In the genomic region with DNA sequence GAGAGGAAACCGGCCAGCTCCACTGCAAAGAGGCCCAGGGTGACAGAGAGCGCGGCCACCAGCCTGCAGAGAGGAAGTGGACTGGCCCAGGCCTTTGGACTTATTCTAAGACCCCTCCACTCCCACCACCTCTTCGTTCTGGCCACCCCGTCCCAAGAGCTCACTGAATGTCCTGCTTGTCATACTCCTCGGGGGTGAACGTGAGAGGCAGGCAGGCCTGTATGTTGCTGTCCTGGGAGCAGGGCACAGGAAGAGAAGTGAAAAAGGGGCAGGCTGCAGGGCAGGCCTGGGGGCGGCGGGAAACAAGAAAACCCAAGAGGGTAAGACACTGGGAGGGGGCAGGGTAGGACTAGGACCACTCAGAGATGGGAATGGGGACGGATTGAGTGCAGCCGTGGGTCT, we compare ENCODE assay signal across 8 cellular contexts. TPM values are rescaled to one million over a fixed set of nuclear protein-coding genes. Genes with fewer than 3 reads are reported as not detected.
DNase-seq lines count a peak whose midpoint lies in the region; ATAC-seq and TF ChIP-seq lines count a peak whose summit lies in the region.

No MANE protein-coding gene starts in this region.

- H3K4me3 ChIP-seq in PC-9: peak overlapping the region; percentile 67
- no peak overlapping the region for H3K4me3 ChIP-seq in endocrine pancreas (ENCODE audit: control insufficient read depth, insufficient read depth, low read length)

- TF ChIP-seq CTCF in PC-9 (conservative IDR thresholded peaks at IDR 0.05): no peak

- no peaks in the 10 kb centered on the region for H3K9me3 ChIP-seq in PC-9 (ENCODE audit: insufficient read depth, low read depth)
- no peaks in the 10 kb centered on the region for H3K9me3 ChIP-seq in endocrine pancreas (ENCODE audit: control insufficient read depth, low read length)

- no peaks in the 10 kb centered on the region for H3K27me3 Mint-ChIP-seq in activated CD4-positive, alpha-beta T cell treated with anti-CD3 and anti-CD28 coated beads for 36 hours
- H3K27me3 Mint-ChIP-seq in natural killer cell treated with Interleukin-12 subunit alpha and Interleukin-12 subunit beta and Interleukin-15 and Interleukin-18, amount 100 ng/mL, for 72 hours: no peaks in the 10 kb centered on the region

- H3K4me3 Mint-ChIP-seq in activated CD4-positive, alpha-beta T cell treated with anti-CD3 and anti-CD28 coated beads for 36 hours: peak overlapping the region; percentile 95
- H3K4me3 Mint-ChIP-seq in natural killer cell treated with Interleukin-12 subunit alpha and Interleukin-12 subunit beta and Interleukin-15 and Interleukin-18, amount 100 ng/mL, for 72 hours: peak overlapping the region; percentile 96

- peaks cover 20% of the 10 kb centered on the region for H3F3A ChIP-seq in PC-9 (ENCODE audit: insufficient read depth, low read depth)

- peak overlapping the region; percentile 97 for H3K4me2 ChIP-seq in PC-9

- peak; percentile 39 for DNase-seq in activated CD4-positive, alpha-beta T cell treated with anti-CD3 and anti-CD28 coated beads for 36 hours
- DNase-seq in activated CD4-positive, alpha-beta T cell treated with anti-CD3 and anti-CD28 coated beads for 1 hour: no peak
- DNase-seq in PC-9: no peak
- DNase-seq in natural killer cell treated with Interleukin-12 subunit alpha and Interleukin-12 subunit beta and Interleukin-15 and Interleukin-18, amount 100 ng/mL, for 72 hours (ENCODE audit: low spot score): no peak

- CTCF ChIA-PET in activated CD4-positive, alpha-beta T cell treated with anti-CD3 and anti-CD28 coated beads for 36 hours (lab: Charles Lee): interaction anchor here (0.7 kb wide), 1 partner anchor 10 kb away, joined by 3 read pairs; no protein-coding TSS in a partner anchor
- CTCF ChIA-PET in PC-9 (lab: Charles Lee): no interaction called here

- intact Hi-C loops in activated CD4-positive, alpha-beta T cell treated with anti-CD3 and anti-CD28 coated beads for 36 hours (cut with DNase I, micrococcal nuclease): loop anchor here in 1 of 2 experiments (1.0 kb wide), 1 partner anchor 11 kb away; no protein-coding TSS in a partner anchor
- intact Hi-C loops in PC-9 (cut with micrococcal nuclease; ENCODE audit: unreplicated experiment): no loop called here

- H3K9ac ChIP-seq in endocrine pancreas (ENCODE audit: control insufficient read depth, insufficient read depth, low read length): peak overlapping the region; percentile 90

- H3K9me2 ChIP-seq in PC-9 (ENCODE audit: insufficient read depth): no peaks in the 10 kb centered on the region

- POLR2A ChIA-PET in activated CD4-positive, alpha-beta T cell treated with anti-CD3 and anti-CD28 coated beads for 36 hours (lab: Charles Lee): interaction anchor here (0.5 to 1.1 kb wide), 3 partner anchors 20 to 54 kb away, joined by 3 read pairs; no protein-coding TSS in a partner anchor
- POLR2A ChIA-PET in PC-9 (lab: Charles Lee; ENCODE audit: unreplicated experiment): no interaction called here

- H3K36me3 Mint-ChIP-seq in activated CD4-positive, alpha-beta T cell treated with anti-CD3 and anti-CD28 coated beads for 36 hours (ENCODE audit: low read depth): no peaks in the 10 kb centered on the region
- H3K36me3 Mint-ChIP-seq in natural killer cell treated with Interleukin-12 subunit alpha and Interleukin-12 subunit beta and Interleukin-15 and Interleukin-18, amount 100 ng/mL, for 72 hours: no peaks in the 10 kb centered on the region

- H3K4me1 Mint-ChIP-seq in activated CD4-positive, alpha-beta T cell treated with anti-CD3 and anti-CD28 coated beads for 36 hours: peaks cover 40% of the 10 kb centered on the region
- H3K4me1 Mint-ChIP-seq in natural killer cell treated with Interleukin-12 subunit alpha and Interleukin-12 subunit beta and Interleukin-15 and Interleukin-18, amount 100 ng/mL, for 72 hours (ENCODE audit: low read depth in 2 of 2): peaks cover 40 to 41% of the 10 kb centered on the region in 2 donors

- no peaks in the 10 kb centered on the region for H4K20me1 ChIP-seq in PC-9 (ENCODE audit: insufficient read depth)

- no peaks in the 10 kb centered on the region for H3K36me3 ChIP-seq in PC-9 (ENCODE audit: low read depth)
- no peaks in the 10 kb centered on the region for H3K36me3 ChIP-seq in endocrine pancreas (ENCODE audit: control insufficient read depth, insufficient read depth, low read length)

- H3K27ac Mint-ChIP-seq in activated CD4-positive, alpha-beta T cell treated with anti-CD3 and anti-CD28 coated beads for 36 hours: peak overlapping the region; percentile 87
- peak overlapping the region; percentile 91 to 100 for H3K27ac Mint-ChIP-seq in natural killer cell treated with Interleukin-12 subunit alpha and Interleukin-12 subunit beta and Interleukin-15 and Interleukin-18, amount 100 ng/mL, for 72 hours

- no peaks in the 10 kb centered on the region for H3K27me3 ChIP-seq in PC-9 (ENCODE audit: insufficient read depth, low read depth)
- no peaks in the 10 kb centered on the region for H3K27me3 ChIP-seq in endocrine pancreas (ENCODE audit: control insufficient read depth, insufficient read depth, low read length)

- H3K79me2 ChIP-seq in PC-9 (ENCODE audit: low read depth): no peaks in the 10 kb centered on the region

- ATAC-seq in activated CD4-positive, alpha-beta T cell treated with anti-CD3 and anti-CD28 coated beads for 36 hours: peak; percentile 1
- ATAC-seq in natural killer cell treated with Interleukin-12 subunit alpha and Interleukin-12 subunit beta and Interleukin-15 and Interleukin-18, amount 100 ng/mL, for 72 hours: no peak
- ATAC-seq in GM18517 (IDR thresholded peaks at IDR 0.05; ENCODE audit: unreplicated experiment) (no peak), GM19035 (IDR thresholded peaks at IDR 0.05; ENCODE audit: unreplicated experiment) (no peak), HG03025 (IDR thresholded peaks at IDR 0.05; ENCODE audit: low FRiP score, unreplicated experiment) (no peak)

- H3K9me3 Mint-ChIP-seq in activated CD4-positive, alpha-beta T cell treated with anti-CD3 and anti-CD28 coated beads for 36 hours (ENCODE audit: low read depth): no peaks in the 10 kb centered on the region
- H3K9me3 Mint-ChIP-seq in natural killer cell treated with Interleukin-12 subunit alpha and Interleukin-12 subunit beta and Interleukin-15 and Interleukin-18, amount 100 ng/mL, for 72 hours: no peaks in the 10 kb centered on the region

- 0 out of 2 replicates have a peak, but pooled peaks cover 7% of the 10 kb centered on the region for H3K4me1 ChIP-seq in PC-9 (replicated peaks; ENCODE audit: insufficient read depth)
- H3K4me1 ChIP-seq in endocrine pancreas (ENCODE audit: control insufficient read depth, insufficient read depth, low read length): peaks cover 10% of the 10 kb centered on the region

- H3K27ac ChIP-seq in PC-9: no peak overlapping the region

- BruUV-seq in PC-9 (replicated peaks; lab: Mats Ljungman, UMichigan): no TSS peak

- peak overlapping the region; percentile 93 for H2AFZ ChIP-seq in PC-9

RNA-seq across cellular contexts. Expression of gene TMEM107, which starts 0.4 kb away (rescaled TPM):
- total RNA-seq in activated CD4-positive, alpha-beta T cell treated with anti-CD3 and anti-CD28 coated beads for 36 hours: 10 to 100 TPM; 24.0 to 34.4 TPM
- 58.5 and 59.1 TPM in 2 replicates for total RNA-seq in PC-9 (2021)
- 10 to 100 TPM; 31.5 to 43.5 TPM for total RNA-seq in natural killer cell treated with Interleukin-12 subunit alpha and Interleukin-12 subunit beta and Interleukin-15 and Interleukin-18, amount 100 ng/mL, for 72 hours

RNA-seq across cellular contexts. Expression of gene VAMP2, which starts 13.0 kb away (rescaled TPM):
- 10 to 100 TPM; 26.7 to 27.8 TPM for total RNA-seq in activated CD4-positive, alpha-beta T cell treated with anti-CD3 and anti-CD28 coated beads for 36 hours
- total RNA-seq in PC-9 (2021): 29.3 and 35.1 TPM in 2 replicates
- total RNA-seq in natural killer cell treated with Interleukin-12 subunit alpha and Interleukin-12 subunit beta and Interleukin-15 and Interleukin-18, amount 100 ng/mL, for 72 hours: 10 to 100 TPM; 54.6 to 73.0 TPM

RNA-seq across cellular contexts. Expression of gene BORCS6, which starts 14.2 kb away (rescaled TPM):
- total RNA-seq in activated CD4-positive, alpha-beta T cell treated with anti-CD3 and anti-CD28 coated beads for 36 hours: 1 to 10 TPM; 3.9 to 4.5 TPM
- 6.4 and 8.0 TPM in 2 replicates for total RNA-seq in PC-9 (2021)
- total RNA-seq in natural killer cell treated with Interleukin-12 subunit alpha and Interleukin-12 subunit beta and Interleukin-15 and Interleukin-18, amount 100 ng/mL, for 72 hours: 10 to 100 TPM; 10.4 to 11.6 TPM

RNA-seq across cellular contexts. Expression of gene PER1, which starts 23.6 kb away (rescaled TPM):
- 10 to 100 TPM; 46.5 to 55.9 TPM for total RNA-seq in activated CD4-positive, alpha-beta T cell treated with anti-CD3 and anti-CD28 coated beads for 36 hours
- 60.2 and 78.7 TPM in 2 replicates for total RNA-seq in PC-9 (2021)
- total RNA-seq in natural killer cell treated with Interleukin-12 subunit alpha and Interleukin-12 subunit beta and Interleukin-15 and Interleukin-18, amount 100 ng/mL, for 72 hours: 10 to 100 TPM; 16.9 to 42.7 TPM

RNA-seq across cellular contexts. Expression of gene AURKB, which starts 34.6 kb away (rescaled TPM):
- 100 to 1,000 TPM; 173 to 226 TPM for total RNA-seq in activated CD4-positive, alpha-beta T cell treated with anti-CD3 and anti-CD28 coated beads for 36 hours
- 159 and 167 TPM in 2 replicates for total RNA-seq in PC-9 (2021)
- 100 to 1,000 TPM in 1 of 2 donors, 10 to 100 TPM in 1; 90.2 to 199 TPM for total RNA-seq in natural killer cell treated with Interleukin-12 subunit alpha and Interleukin-12 subunit beta and Interleukin-15 and Interleukin-18, amount 100 ng/mL, for 72 hours
